Comparison of ENCODE assay signal across 13 cellular contexts in genomic region chr5:57327934-57328333, GRCh38.
DNase-seq lines count a peak whose midpoint lies in the region; ATAC-seq and TF ChIP-seq lines count a peak whose summit lies in the region.
"Had no signal": no experiment of that assay in that cellular context is flagged by ENCODE, and none has a peak within 500 bp of the region (broad histone marks: within the 10 kb centered on the region; RNA-seq: fewer than 3 reads in every experiment).

No MANE protein-coding gene starts in this region.

- H3K27me3 ChIP-seq in RWPE2 (ENCODE audit: insufficient read depth, poor library complexity, severe bottlenecking) (no peaks in the 10 kb centered on the region), GM23338 (ENCODE audit: insufficient read depth) (no peaks in the 10 kb centered on the region)
- H3K27me3 ChIP-seq: Peyer's patch, uterus had no signal

- H3K27ac ChIP-seq in RWPE2 (ENCODE audit: poor library complexity, severe bottlenecking): peak overlapping the region; percentile 56
- H3K27ac ChIP-seq in GM23338 (ENCODE audit: low read depth): no peak overlapping the region
- H3K27ac ChIP-seq: HL-60, left ventricle myocardium inferior, Peyer's patch, uterus had no signal

- peak overlapping the region; percentile 48 for H3K27ac Mint-ChIP-seq in activated CD4-positive, alpha-beta T cell treated with anti-CD3 and anti-CD28 coated beads, Interleukin-2, amount 10 ng/mL, durations not matched to agents 24 days and 14 days
- peak overlapping the region; percentile 14 for H3K27ac Mint-ChIP-seq in stimulated activated naive CD8-positive, alpha-beta T cell treated with anti-CD3 and anti-CD28 coated beads, Interleukin-15, Interleukin-2, amounts not matched to agents 100 ng/mL and 50 ng/mL, for 24 hours
- H3K27ac Mint-ChIP-seq in GM23338: no peak overlapping the region

- H2AFZ ChIP-seq in GM23338: no peak overlapping the region

- no peaks in the 10 kb centered on the region for H3K9me2 ChIP-seq in GM23338 (ENCODE audit: insufficient read depth)

- H3K4me3 Mint-ChIP-seq in activated CD4-positive, alpha-beta T cell treated with anti-CD3 and anti-CD28 coated beads, Interleukin-2, amount 10 ng/mL, durations not matched to agents 24 days and 14 days: no peak overlapping the region
- H3K4me3 Mint-ChIP-seq in stimulated activated naive CD8-positive, alpha-beta T cell treated with anti-CD3 and anti-CD28 coated beads, Interleukin-15, Interleukin-2, amounts not matched to agents 100 ng/mL and 50 ng/mL, for 24 hours: no peak overlapping the region
- H3K4me3 Mint-ChIP-seq in GM23338: no peak overlapping the region

- H3K9me3 ChIP-seq in RWPE2 (ENCODE audit: severe bottlenecking): no peaks in the 10 kb centered on the region
- H3K9me3 ChIP-seq: left ventricle myocardium inferior, Peyer's patch, uterus had no signal

- H3K36me3 ChIP-seq in RWPE2 (ENCODE audit: low read depth) (no peaks in the 10 kb centered on the region), GM23338 (ENCODE audit: insufficient read depth) (no peaks in the 10 kb centered on the region)
- H3K36me3 ChIP-seq: left ventricle myocardium inferior, Peyer's patch, uterus had no signal

- no peaks in the 10 kb centered on the region for H3F3A ChIP-seq in GM23338 (replicated peaks; ENCODE audit: low read depth)

- no peaks in the 10 kb centered on the region for H4K20me1 ChIP-seq in GM23338 (replicated peaks; ENCODE audit: insufficient read depth)

- intact Hi-C loops in activated CD4-positive, alpha-beta T cell treated with anti-CD3 and anti-CD28 coated beads, Interleukin-2, amount 10 ng/mL, durations not matched to agents 24 days and 14 days (cut with micrococcal nuclease): no loop called here

- H3K9me3 Mint-ChIP-seq in activated CD4-positive, alpha-beta T cell treated with anti-CD3 and anti-CD28 coated beads, Interleukin-2, amount 10 ng/mL, durations not matched to agents 24 days and 14 days: no peaks in the 10 kb centered on the region
- H3K9me3 Mint-ChIP-seq in stimulated activated naive CD8-positive, alpha-beta T cell treated with anti-CD3 and anti-CD28 coated beads, Interleukin-15, Interleukin-2, amounts not matched to agents 100 ng/mL and 50 ng/mL, for 24 hours: peaks cover 4% of the 10 kb centered on the region
- peaks cover 2% of the 10 kb centered on the region; the same call in 1 of the 3 replicates for H3K9me3 Mint-ChIP-seq in GM23338

- no peaks in the 10 kb centered on the region for H3K79me2 ChIP-seq in GM23338 (replicated peaks; ENCODE audit: insufficient read depth)

- no peaks in the 10 kb centered on the region for H3K27me3 Mint-ChIP-seq in activated CD4-positive, alpha-beta T cell treated with anti-CD3 and anti-CD28 coated beads, Interleukin-2, amount 10 ng/mL, durations not matched to agents 24 days and 14 days
- H3K27me3 Mint-ChIP-seq in stimulated activated naive CD8-positive, alpha-beta T cell treated with anti-CD3 and anti-CD28 coated beads, Interleukin-15, Interleukin-2, amounts not matched to agents 100 ng/mL and 50 ng/mL, for 24 hours: peaks cover 4% of the 10 kb centered on the region
- H3K27me3 Mint-ChIP-seq in GM23338 (ENCODE audit: insufficient read depth, low read depth, poor library complexity): no peaks in the 10 kb centered on the region

- ATAC-seq in RWPE2 (ENCODE audit: low read depth) (peak; percentile 98), GM23338 (no peak), GM21737 (IDR thresholded peaks at IDR 0.05; ENCODE audit: unreplicated experiment) (no peak)

- TF ChIP-seq CTCF in RWPE2 (IDR thresholded peaks at IDR 0.05; ENCODE audit: poor library complexity, severe bottlenecking) (no peak), fibroblast of the aortic adventitia (IDR thresholded peaks at IDR 0.05; ENCODE audit: insufficient read depth, low read length) (no peak), GM23338 (conservative IDR thresholded peaks at IDR 0.05; ENCODE audit: low read depth in 2 of 2) (no peak)

- DNase-seq in activated CD4-positive, alpha-beta T cell treated with anti-CD3 and anti-CD28 coated beads, Interleukin-2, amount 10 ng/mL, durations not matched to agents 24 days and 14 days: no peak
- DNase-seq in activated CD4-positive, alpha-beta T cell treated with anti-CD3 and anti-CD28 coated beads for 1 hour: no peak
- DNase-seq in RWPE2 (ENCODE audit: low spot score) (peak; percentile 88), fibroblast of the aortic adventitia (ENCODE audit: low read depth) (peak; percentile 41), GM23338 (ENCODE audit: low spot score) (no peak), DMS79 (lab: John Stamatoyannopoulos, UW) (no peak)
- DNase-seq: effector CD8-positive, alpha-beta T cell; left ventricle myocardium inferior; Peyer's patch; uterus had no signal

- H3K36me3 Mint-ChIP-seq in activated CD4-positive, alpha-beta T cell treated with anti-CD3 and anti-CD28 coated beads, Interleukin-2, amount 10 ng/mL, durations not matched to agents 24 days and 14 days (ENCODE audit: low read depth): no peaks in the 10 kb centered on the region
- no peaks in the 10 kb centered on the region for H3K36me3 Mint-ChIP-seq in stimulated activated naive CD8-positive, alpha-beta T cell treated with anti-CD3 and anti-CD28 coated beads, Interleukin-15, Interleukin-2, amounts not matched to agents 100 ng/mL and 50 ng/mL, for 24 hours (ENCODE audit: low read depth)
- no peaks in the 10 kb centered on the region for H3K36me3 Mint-ChIP-seq in GM23338 (ENCODE audit: low read depth)

- peaks cover 10% of the 10 kb centered on the region for H3K4me1 Mint-ChIP-seq in activated CD4-positive, alpha-beta T cell treated with anti-CD3 and anti-CD28 coated beads, Interleukin-2, amount 10 ng/mL, durations not matched to agents 24 days and 14 days
- peaks cover 13% of the 10 kb centered on the region for H3K4me1 Mint-ChIP-seq in stimulated activated naive CD8-positive, alpha-beta T cell treated with anti-CD3 and anti-CD28 coated beads, Interleukin-15, Interleukin-2, amounts not matched to agents 100 ng/mL and 50 ng/mL, for 24 hours (ENCODE audit: low read depth)
- H3K4me1 Mint-ChIP-seq in GM23338: no peaks in the 10 kb centered on the region

- H3K4me2 ChIP-seq in GM23338: no peak overlapping the region

- H3K4me1 ChIP-seq in RWPE2 (ENCODE audit: insufficient read depth, poor library complexity, severe bottlenecking) (peaks cover 12% of the 10 kb centered on the region), GM23338 (ENCODE audit: insufficient read depth) (no peaks in the 10 kb centered on the region)
- H3K4me1 ChIP-seq: uterus had no signal

- H3K4me3 ChIP-seq in RWPE2 (ENCODE audit: severe bottlenecking) (no peak overlapping the region), fibroblast of the aortic adventitia (ENCODE audit: low read depth, low read length) (no peak overlapping the region), GM23338 (no peak overlapping the region)
- H3K4me3 ChIP-seq: left ventricle myocardium inferior, Peyer's patch, uterus had no signal

TF ChIP-seq in GM23338, 12 proteins besides CTCF, POLR2A, EP300 and RAD21 (continues in another document):
- TF ChIP-seq CREB1 (CRISPR knock-in tag; IDR thresholded peaks at IDR 0.05; ENCODE audit: low read depth) (no peak), JUNB (IDR thresholded peaks at IDR 0.05; ENCODE audit: unreplicated experiment) (no peak), ETS1 (IDR thresholded peaks at IDR 0.05) (no peak), STAT1 (IDR thresholded peaks at IDR 0.05; ENCODE audit: unreplicated experiment) (no peak), EZH2 (IDR thresholded peaks at IDR 0.05; ENCODE audit: low read depth, unreplicated experiment) (no peak), ZNF114 (CRISPR knock-in tag; IDR thresholded peaks at IDR 0.05) (no peak), POLR2AphosphoS5 (IDR thresholded peaks at IDR 0.05; ENCODE audit: low read depth) (no peak), ZNF331 (CRISPR knock-in tag; IDR thresholded peaks at IDR 0.05; ENCODE audit: low read depth) (no peak), EZH2phosphoT487 (IDR thresholded peaks at IDR 0.05; ENCODE audit: unreplicated experiment) (no peak), NANOG (IDR thresholded peaks at IDR 0.05; ENCODE audit: borderline replicate concordance) (no peak)

Comparison
In these comparisons a context has a peak if more than half of its experiments do, and no peak if none do; other contexts are left out.
1. DNase-seq: peak in RWPE2 (single experiment) and fibroblast of the aortic adventitia (single experiment); none in activated CD4-positive, alpha-beta T cell treated with anti-CD3 and anti-CD28 coated beads, Interleukin-2, amount 10 ng/mL, durations not matched to agents 24 days and 14 days (single experiment), activated CD4-positive, alpha-beta T cell treated with anti-CD3 and anti-CD28 coated beads for 1 hour (single experiment), GM23338 (single experiment) and DMS79 (single experiment).